22 cellular contexts compared by ENCODE assay signal in the genomic region with DNA sequence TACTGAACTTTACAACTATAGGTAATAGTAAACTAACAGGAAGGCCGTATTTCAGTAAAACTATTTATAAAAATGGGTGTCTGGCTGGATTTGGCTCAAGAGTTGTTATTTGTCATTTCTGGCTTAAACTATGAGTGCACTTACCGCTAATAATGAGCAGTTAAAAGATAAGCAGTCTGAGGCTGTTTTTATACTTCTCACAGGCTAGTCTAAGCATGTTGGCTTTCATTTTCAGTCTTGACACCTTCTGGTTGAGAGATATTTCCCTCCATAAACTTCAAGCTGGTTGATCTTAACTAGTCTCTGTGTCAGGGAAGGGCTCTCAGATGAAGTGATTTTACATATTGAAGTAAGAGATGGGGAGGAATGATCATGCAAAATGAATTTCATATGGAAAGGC.
DNase-seq lines count a peak whose midpoint lies in the region; ATAC-seq and TF ChIP-seq lines count a peak whose summit lies in the region.
"Had no signal": no experiment of that assay in that cellular context is flagged by ENCODE, and none has a peak within 500 bp of the region (broad histone marks: within the 10 kb centered on the region; RNA-seq: fewer than 3 reads in every experiment).

No MANE protein-coding gene starts in this region.

- H3K36me3 ChIP-seq in GM06990 (ENCODE audit: control insufficient read depth, insufficient read depth, low read length) (no peaks in the 10 kb centered on the region; the same call in 1 of the 2 replicates), colonic mucosa (no peaks in the 10 kb centered on the region), GM23248 (ENCODE audit: low read depth) (0 out of 2 replicates have a peak, but pooled peaks cover 5% of the 10 kb centered on the region), stomach (peaks cover 0 to 14% (median 0%) of the 10 kb centered on the region in 4 donors)
- H3K36me3 ChIP-seq: HAP-1 had no signal

- DNase-seq in GM06990 (ENCODE audit: extremely low read depth, insufficient read length) (peak; percentile 16), NCI-H2196 treated with DMSO at 0.1 percent for 48 hours (lab: John Stamatoyannopoulos, UW; ENCODE audit: unreplicated experiment) (no peak), colonic mucosa (no peak), GM23248 (no peak), stomach (no peak)
- DNase-seq: activated CD4-positive, alpha-beta T cell treated with anti-CD3 and anti-CD28 coated beads, Interleukin-2, amount 10 ng/mL, durations not matched to agents 7 days and 5 days; cerebellar nuclear complex; endodermal cell; hippocampal formation; NCI-H1092; NCI-H2107; NCI-H526; right cardiac atrium; SIG-M5; stimulated activated naive CD4-positive, alpha-beta T cell treated with Interleukin-2 at 50 U/mL for 16 hours; T-helper 1 cell had no signal

- H3K9ac ChIP-seq in colonic mucosa (ENCODE audit: low read depth in 2 of 2, low read length in 2 of 2) (no peak overlapping the region), GM23248 (no peak overlapping the region)

- H3K27ac ChIP-seq in colonic mucosa = no peak overlapping the region
- no peak overlapping the region for H3K27ac ChIP-seq in GM23248
- no peak overlapping the region for H3K27ac ChIP-seq in stomach
- H3K27ac ChIP-seq: tibial nerve had no signal

- H3K4me1 ChIP-seq in colonic mucosa (no peaks in the 10 kb centered on the region), GM23248 (ENCODE audit: insufficient read depth) (no peaks in the 10 kb centered on the region), stomach (no peaks in the 10 kb centered on the region)
- H3K4me1 ChIP-seq: HAP-1, tibial nerve had no signal

- no peaks in the 10 kb centered on the region for H3F3A ChIP-seq in GM23248 (ENCODE audit: insufficient read depth)

- TF ChIP-seq POLR2A in stomach (IDR thresholded peaks at IDR 0.05) = no peak

- in situ Hi-C loops in GM23248 (cut with MboI) = no loop called here

- TF ChIP-seq CTCF in GM06990 (IDR thresholded peaks at IDR 0.05; ENCODE audit: insufficient read depth, low read length, poor library complexity, severe bottlenecking) = no peak
- TF ChIP-seq CTCF in colonic mucosa (IDR thresholded peaks at IDR 0.05) = no peak
- no peak for TF ChIP-seq CTCF in stomach (IDR thresholded peaks at IDR 0.05)

- WGBS in GM23248 (ENCODE audit: low coverage in 1 of 2, low lambda C conversion rate in 2 of 2, missing lambda C conversion rate in 2 of 2), 2 experiments = 97 to 98% methylated on average over 2 of the region's 2 CpGs
- WGBS in stomach, 5 donors = 74 to 92% (median 82%) methylated on average over 2 of the region's 2 CpGs

- H3K27me3 ChIP-seq in GM06990 (replicated peaks; ENCODE audit: control insufficient read depth, insufficient read depth, low read length) (no peaks in the 10 kb centered on the region), colonic mucosa (no peaks in the 10 kb centered on the region), GM23248 (replicated peaks; ENCODE audit: insufficient read depth) (no peaks in the 10 kb centered on the region), stomach (no peaks in the 10 kb centered on the region)
- H3K27me3 ChIP-seq: tibial nerve had no signal

- no peak overlapping the region for H3K4me2 ChIP-seq in GM23248 (ENCODE audit: unreplicated experiment)

- intact Hi-C loops in colonic mucosa (cut with DNase I) = no loop called here
- intact Hi-C loops in stomach (cut with DNase I; ENCODE audit: low total_unique reads) = no loop called here

- H3K9me3 ChIP-seq in colonic mucosa = no peaks in the 10 kb centered on the region
- no peaks in the 10 kb centered on the region for H3K9me3 ChIP-seq in GM23248 (ENCODE audit: low read depth)
- peaks cover 0 to 13% (median 7%) of the 10 kb centered on the region in 4 donors for H3K9me3 ChIP-seq in stomach

- no peak overlapping the region for H3K4me3 ChIP-seq in GM06990 (replicated peaks; ENCODE audit: low read depth, low read length)
- no peak overlapping the region for H3K4me3 ChIP-seq in colonic mucosa
- H3K4me3 ChIP-seq in GM23248 = no peak overlapping the region
- H3K4me3 ChIP-seq in stomach = no peak overlapping the region
- H3K4me3 ChIP-seq: HAP-1, lung, tibial nerve had no signal

- H2AFZ ChIP-seq in GM23248 = no peak overlapping the region

- H4K20me1 ChIP-seq in GM23248 (ENCODE audit: insufficient read depth) = no peaks in the 10 kb centered on the region

- H3K79me2 ChIP-seq in GM23248 (ENCODE audit: insufficient read depth) = peaks cover 4% of the 10 kb centered on the region; the same call in 1 of the 2 replicates

- H3K9me2 ChIP-seq in GM23248 (ENCODE audit: insufficient read depth) = no peaks in the 10 kb centered on the region

- peak; percentile 63 for ATAC-seq in GM19023 (IDR thresholded peaks at IDR 0.05; ENCODE audit: unreplicated experiment)
- peak; percentile 78 for ATAC-seq in GM21717 (IDR thresholded peaks at IDR 0.05; ENCODE audit: unreplicated experiment)
- peak; percentile 71 for ATAC-seq in HG03095 (IDR thresholded peaks at IDR 0.05; ENCODE audit: unreplicated experiment)
- ATAC-seq: right cardiac atrium had no signal

- TF ChIP-seq EP300 in stomach (IDR thresholded peaks at IDR 0.05) = no peak
